ENCODE assay signal across 9 cellular contexts in genomic region chr12:101828463-101829196, GRCh38. TPM values are rescaled to one million over a fixed set of nuclear protein-coding genes. Genes with fewer than 3 reads are reported as not detected.
DNase-seq lines count a peak whose midpoint lies in the region; ATAC-seq and TF ChIP-seq lines count a peak whose summit lies in the region.
"Had no signal": no experiment of that assay in that cellular context is flagged by ENCODE, and none has a peak within 500 bp of the region (broad histone marks: within the 10 kb centered on the region; RNA-seq: fewer than 3 reads in every experiment).

No MANE protein-coding gene starts in this region.

- H3K27me3 ChIP-seq in CD4-positive, alpha-beta memory T cell (ENCODE audit: insufficient read depth, low read length), result no peaks in the 10 kb centered on the region
- no peaks in the 10 kb centered on the region for H3K27me3 ChIP-seq in PC-9 (ENCODE audit: insufficient read depth, low read depth)

- peaks cover 49% of the 10 kb centered on the region for H3K4me1 ChIP-seq in CD4-positive, alpha-beta memory T cell (ENCODE audit: insufficient read depth, low read length)
- H3K4me1 ChIP-seq in PC-9 (replicated peaks; ENCODE audit: insufficient read depth), result peaks cover 8% of the 10 kb centered on the region; the same call in 1 of the 2 replicates

- peak overlapping the region; percentile 23 to 99 (median 96) for H3K4me3 Mint-ChIP-seq in CD4-positive, alpha-beta memory T cell
- H3K4me3 Mint-ChIP-seq in immature natural killer cell, result peak overlapping the region; percentile 94 to 100 (median 99)

- H3K27ac Mint-ChIP-seq in CD4-positive, alpha-beta memory T cell, result peak overlapping the region in 2 of 7 donors; percentile 42 to 59
- peak overlapping the region; percentile 82 to 98 (median 98) for H3K27ac Mint-ChIP-seq in immature natural killer cell

- CTCF ChIA-PET in CD4-positive, alpha-beta memory T cell (lab: Charles Lee; ENCODE audit: partially characterized antibody), result interaction anchor here (0.8 to 20.3 kb wide), 10 partner anchors 8 to 58 kb away, joined by 3 to 458 read pairs (median 6); no protein-coding TSS in a partner anchor
- CTCF ChIA-PET in PC-9 (lab: Charles Lee), result interaction anchor here (0.6 kb wide), 1 partner anchor 335 kb away, joined by 3 read pairs; no protein-coding TSS in a partner anchor
- CTCF ChIA-PET in HEK293T (lab: Yijun Ruan, JAX), result interaction anchor here (0.6 to 1.0 kb wide), 2 partner anchors 11 to 12 kb away, joined by 3 read pairs; no protein-coding TSS in a partner anchor

- POLR2A ChIA-PET in CD4-positive, alpha-beta memory T cell (lab: Charles Lee; ENCODE audit: partially characterized antibody), result interaction anchor here (0.6 to 3.9 kb wide), 3 partner anchors 37 to 55 kb away, joined by 3 to 21 read pairs (median 3); partner anchors contain the start of gene DRAM1
- POLR2A ChIA-PET in PC-9 (lab: Charles Lee; ENCODE audit: unreplicated experiment) (interaction anchor here (0.7 kb wide), 1 partner anchor 425 kb away, joined by 3 read pairs; no protein-coding TSS in a partner anchor), HEK293T (lab: Yijun Ruan, JAX) (interaction anchor here (0.8 kb wide), 1 partner anchor 38 kb away, joined by 3 read pairs; no protein-coding TSS in a partner anchor)

- H3K9me3 Mint-ChIP-seq in CD4-positive, alpha-beta memory T cell, result peaks cover 0 to 2% (median 0%) of the 10 kb centered on the region in 8 donors
- no peaks in the 10 kb centered on the region for H3K9me3 Mint-ChIP-seq in immature natural killer cell

- BruUV-seq in PC-9 (replicated peaks; lab: Mats Ljungman, UMichigan), result no TSS peak

- no peak overlapping the region for H3K27ac ChIP-seq in CD4-positive, alpha-beta memory T cell (ENCODE audit: low read depth, low read length)
- H3K27ac ChIP-seq in PC-9, result no peak overlapping the region

- intact Hi-C loops in CD4-positive, alpha-beta memory T cell (cut with micrococcal nuclease), result no loop called here
- intact Hi-C loops in PC-9 (cut with micrococcal nuclease; ENCODE audit: unreplicated experiment), result no loop called here

- no peak overlapping the region for H2AFZ ChIP-seq in PC-9

- no peaks in the 10 kb centered on the region for H4K20me1 ChIP-seq in PC-9 (ENCODE audit: insufficient read depth)

- ATAC-seq in HG03432 (IDR thresholded peaks at IDR 0.05; ENCODE audit: unreplicated experiment), result no peak
- no peak for ATAC-seq in GM21367 (IDR thresholded peaks at IDR 0.05; ENCODE audit: unreplicated experiment)

- H3F3A ChIP-seq in PC-9 (ENCODE audit: insufficient read depth, low read depth), result no peaks in the 10 kb centered on the region

- H3K9me3 ChIP-seq in CD4-positive, alpha-beta memory T cell (ENCODE audit: control insufficient read depth in 1 of 2, low read length in 2 of 2), result no peaks in the 10 kb centered on the region
- no peaks in the 10 kb centered on the region for H3K9me3 ChIP-seq in PC-9 (ENCODE audit: insufficient read depth, low read depth)

- H3K36me3 Mint-ChIP-seq in CD4-positive, alpha-beta memory T cell, result peaks cover 0 to 9% of the 10 kb centered on the region in 2 donors
- H3K36me3 Mint-ChIP-seq in immature natural killer cell, result peaks cover 0 to 3% (median 0%) of the 10 kb centered on the region in 3 donors

- peaks cover 9% of the 10 kb centered on the region for H3K79me2 ChIP-seq in PC-9 (ENCODE audit: low read depth)

- no peak for TF ChIP-seq CTCF in GM12864 (IDR thresholded peaks at IDR 0.05; ENCODE audit: low read depth, low read length, missing control alignments)
- TF ChIP-seq CTCF in PC-9 (conservative IDR thresholded peaks at IDR 0.05), result no peak

- no peaks in the 10 kb centered on the region for H3K36me3 ChIP-seq in CD4-positive, alpha-beta memory T cell (ENCODE audit: insufficient read depth, low read length)
- no peaks in the 10 kb centered on the region for H3K36me3 ChIP-seq in PC-9 (ENCODE audit: low read depth)

- peaks cover 36 to 64% (median 49%) of the 10 kb centered on the region in 4 donors for H3K4me1 Mint-ChIP-seq in CD4-positive, alpha-beta memory T cell
- H3K4me1 Mint-ChIP-seq in immature natural killer cell, result peaks cover 70 to 76% of the 10 kb centered on the region in 2 donors

- peak overlapping the region; percentile 73; the same call in 1 of the 2 replicates for H3K4me2 ChIP-seq in PC-9

- H3K9me2 ChIP-seq in PC-9 (ENCODE audit: insufficient read depth), result no peaks in the 10 kb centered on the region

- H3K27me3 Mint-ChIP-seq in CD4-positive, alpha-beta memory T cell, result no peaks in the 10 kb centered on the region
- H3K27me3 Mint-ChIP-seq in immature natural killer cell (ENCODE audit: low read depth in 3 of 3), result peaks cover 0 to 6% (median 0%) of the 10 kb centered on the region in 3 donors

- H3K4me3 ChIP-seq in CD4-positive, alpha-beta memory T cell (ENCODE audit: low read length in 2 of 2), result no peak overlapping the region
- peak overlapping the region; percentile 1; the same call in 1 of the 2 replicates for H3K4me3 ChIP-seq in GM12864 (ENCODE audit: low read depth, low read length)
- H3K4me3 ChIP-seq in PC-9, result no peak overlapping the region

- no peak for DNase-seq in CD4-positive, alpha-beta memory T cell
- no peak for DNase-seq in GM12864 (ENCODE audit: low read depth)
- no peak for DNase-seq in PC-9
- DNase-seq in immature natural killer cell, result peak in 1 of 3 donors; percentile 24
- DNase-seq in C1 segment of cervical spinal cord (lab: John Stamatoyannopoulos, UW), result no peak
- no peak for DNase-seq in HEK293T (ENCODE audit: extremely low spot score)
- DNase-seq: islet precursor cell had no signal

TF ChIP-seq in HEK293T, 16 proteins besides CTCF, POLR2A, EP300 and RAD21:
- TF ChIP-seq FOXA1 (IDR thresholded peaks at IDR 0.05) (no peak), HDGF (IDR thresholded peaks at IDR 0.05; ENCODE audit: borderline replicate concordance) (no peak), LEF1 (IDR thresholded peaks at IDR 0.05; ENCODE audit: borderline replicate concordance) (no peak), ELF4 (IDR thresholded peaks at IDR 0.05) (no peak), ARNT (IDR thresholded peaks at IDR 0.05) (no peak), SUZ12 (IDR thresholded peaks at IDR 0.05) (no peak), SP1 (IDR thresholded peaks at IDR 0.05) (no peak), L3MBTL2 (conservative IDR thresholded peaks at IDR 0.05) (no peak), FOXM1 (IDR thresholded peaks at IDR 0.05; ENCODE audit: borderline replicate concordance) (no peak), FOXK2 (IDR thresholded peaks at IDR 0.05) (no peak), CTBP1 (IDR thresholded peaks at IDR 0.05; ENCODE audit: borderline replicate concordance) (no peak), BHLHE40 (IDR thresholded peaks at IDR 0.05; ENCODE audit: borderline replicate concordance) (no peak)
- TF ChIP-seq, protein P1, sequence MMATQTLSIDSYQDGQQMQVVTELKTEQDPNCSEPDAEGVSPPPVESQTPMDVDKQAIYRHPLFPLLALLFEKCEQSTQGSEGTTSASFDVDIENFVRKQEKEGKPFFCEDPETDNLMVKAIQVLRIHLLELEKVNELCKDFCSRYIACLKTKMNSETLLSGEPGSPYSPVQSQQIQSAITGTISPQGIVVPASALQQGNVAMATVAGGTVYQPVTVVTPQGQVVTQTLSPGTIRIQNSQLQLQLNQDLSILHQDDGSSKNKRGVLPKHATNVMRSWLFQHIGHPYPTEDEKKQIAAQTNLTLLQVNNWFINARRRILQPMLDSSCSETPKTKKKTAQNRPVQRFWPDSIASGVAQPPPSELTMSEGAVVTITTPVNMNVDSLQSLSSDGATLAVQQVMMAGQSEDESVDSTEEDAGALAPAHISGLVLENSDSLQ (IDR thresholded peaks at IDR 0.05), result no peak

RNA-seq across cellular contexts. Expression of gene GNPTAB, which starts 2.1 kb away (rescaled TPM):
- total RNA-seq in CD4-positive, alpha-beta memory T cell, result 10 to 100 TPM; 37.2 to 42.8 TPM
- polyA plus RNA-seq in CD4-positive, alpha-beta memory T cell, result 10 to 100 TPM; 15.3 to 31.0 TPM
- total RNA-seq in PC-9 (2021), result 22.0 and 26.5 TPM in 2 replicates
- polyA plus RNA-seq in immature natural killer cell, result 100 to 1,000 TPM; 155 to 253 (median 185) TPM

RNA-seq across cellular contexts. Expression of gene DRAM1, which starts 48.8 kb away (rescaled TPM):
- total RNA-seq in CD4-positive, alpha-beta memory T cell, result 1 to 10 TPM; 2.3 to 2.7 TPM
- 1 to 10 TPM in 1 of 2 donors, under 1 TPM in 1; 0.83 to 2.8 TPM for polyA plus RNA-seq in CD4-positive, alpha-beta memory T cell
- 6.0 and 6.2 TPM in 2 replicates for total RNA-seq in PC-9 (2021)
- 1 to 10 TPM; 2.1 to 7.6 (median 4.1) TPM for polyA plus RNA-seq in immature natural killer cell
